In the genomic region with DNA sequence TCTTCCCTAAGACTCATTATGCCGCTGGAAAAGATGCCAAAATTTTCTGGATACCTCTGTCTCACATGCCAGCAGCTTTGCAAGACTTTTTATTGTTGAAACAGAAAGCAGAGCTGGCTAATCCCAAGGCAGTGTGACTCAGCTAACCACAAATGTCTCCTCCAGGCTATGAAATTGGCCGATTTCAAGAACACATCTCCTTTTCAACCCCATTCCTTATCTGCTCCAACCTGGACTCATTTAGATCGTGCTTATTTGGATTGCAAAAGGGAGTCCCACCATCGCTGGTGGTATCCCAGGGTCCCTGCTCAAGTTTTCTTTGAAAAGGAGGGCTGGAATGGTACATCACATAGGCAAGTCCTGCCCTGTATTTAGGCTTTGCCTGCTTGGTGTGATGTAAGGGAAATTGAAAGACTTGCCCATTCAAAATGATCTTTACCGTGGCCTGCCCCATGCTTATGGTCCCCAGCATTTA, we compare ENCODE assay signal across 8 cellular contexts. TPM values are rescaled to one million over a fixed set of nuclear protein-coding genes. Genes with fewer than 3 reads are reported as not detected.
DNase-seq lines count a peak whose midpoint lies in the region; TF ChIP-seq lines count a peak whose summit lies in the region.
"Had no signal": no experiment of that assay in that cellular context is flagged by ENCODE, and none has a peak within 500 bp of the region (broad histone marks: within the 10 kb centered on the region; RNA-seq: fewer than 3 reads in every experiment).

No MANE protein-coding gene starts in this region.

- H3K27me3 ChIP-seq in GM23248 (replicated peaks; ENCODE audit: insufficient read depth), result peaks cover 55% of the 10 kb centered on the region
- no peaks in the 10 kb centered on the region for H3K27me3 ChIP-seq in mammary epithelial cell (ENCODE audit: insufficient read depth, low read length)
- H3K27me3 ChIP-seq in neuronal stem cell (ENCODE audit: control insufficient read depth in 3 of 3, insufficient read depth in 3 of 3, low read depth in 1 of 3, low read length in 3 of 3), result peaks cover 0 to 7% (median 0%) of the 10 kb centered on the region in 3 experiments
- H3K27me3 ChIP-seq: upper lobe of left lung had no signal

- DNase-seq in GM23248 (peak; percentile 92), NCI-H460 (ENCODE audit: extremely low read depth, low read depth) (peak; percentile 6), mammary epithelial cell (peak; percentile 96), renal cortical epithelial cell (ENCODE audit: low read depth) (peak; percentile 97), NCI-H2029 treated with DMSO at 0.1 percent for 48 hours (lab: John Stamatoyannopoulos, UW) (no peak), NCI-H510A (lab: John Stamatoyannopoulos, UW) (no peak), neuronal stem cell (ENCODE audit: low spot score) (no peak)
- DNase-seq: upper lobe of left lung had no signal

- H4K20me1 ChIP-seq in GM23248 (ENCODE audit: insufficient read depth), result no peaks in the 10 kb centered on the region
- no peaks in the 10 kb centered on the region for H4K20me1 ChIP-seq in mammary epithelial cell (ENCODE audit: insufficient read depth, low read length)

- H3K4me1 ChIP-seq in GM23248 (ENCODE audit: insufficient read depth) (peaks cover 10% of the 10 kb centered on the region; the same call in 1 of the 2 replicates), mammary epithelial cell (ENCODE audit: insufficient read depth, low read length) (peaks cover 37% of the 10 kb centered on the region), neuronal stem cell (ENCODE audit: control insufficient read depth in 2 of 2, insufficient read depth in 1 of 2, low read depth in 1 of 2, low read length in 2 of 2) (no peaks in the 10 kb centered on the region)

- H2BK15ac ChIP-seq in neuronal stem cell (ENCODE audit: low read length), result no peak overlapping the region

- H4K91ac ChIP-seq in neuronal stem cell (ENCODE audit: low read depth, low read length, poor library complexity), result no peak overlapping the region

- no peak for TF ChIP-seq CTCF in mammary epithelial cell (conservative IDR thresholded peaks at IDR 0.05 in 1 of 2, IDR thresholded peaks at IDR 0.05 in 1 of 2; ENCODE audit: extremely low read depth in 1 of 2, insufficient read depth in 1 of 2, low read depth in 1 of 2, low read length in 2 of 2)

- CTCF ChIA-PET in mammary epithelial cell (lab: Charles Lee; ENCODE audit: low non-redundant PET), result no interaction called here

- H2AFZ ChIP-seq in GM23248 (no peak overlapping the region), mammary epithelial cell (ENCODE audit: low read depth, low read length) (peak overlapping the region; percentile 24), neuronal stem cell (ENCODE audit: low read length) (no peak overlapping the region)

- H3K9me2 ChIP-seq in GM23248 (ENCODE audit: insufficient read depth), result no peaks in the 10 kb centered on the region

- H3K4me2 ChIP-seq in GM23248 (ENCODE audit: unreplicated experiment) (peak overlapping the region; percentile 21), mammary epithelial cell (ENCODE audit: insufficient read depth, low read depth, low read length) (peak overlapping the region; percentile 48), neuronal stem cell (ENCODE audit: insufficient read depth, low read length, poor library complexity, severe bottlenecking) (no peak overlapping the region)

- H3K27ac ChIP-seq in GM23248 (no peak overlapping the region), mammary epithelial cell (ENCODE audit: insufficient read depth, low read depth, low read length) (no peak overlapping the region), neuronal stem cell (replicated peaks; ENCODE audit: low read length) (no peak overlapping the region)

- 16 to 18% methylated on average over 5 of the region's 5 CpGs for WGBS in GM23248 (ENCODE audit: low coverage in 1 of 2, low lambda C conversion rate in 2 of 2, missing lambda C conversion rate in 2 of 2), 2 experiments
- 3% methylated on average over 5 of the region's 5 CpGs for WGBS in mammary epithelial cell (ENCODE audit: low coverage, missing lambda C conversion rate)
- WGBS in neuronal stem cell (ENCODE audit: extremely low coverage in 2 of 2, insufficient read length in 2 of 2, insufficient replicate concordance in 1 of 2), 2 donors, result no CpG with 5 or more reads among the region's 5 CpGs

- no peak overlapping the region for H4K8ac ChIP-seq in neuronal stem cell (ENCODE audit: low read depth, low read length)

- no peak overlapping the region for H2BK120ac ChIP-seq in neuronal stem cell (ENCODE audit: low read depth, low read length)

- no peak overlapping the region for H3K23ac ChIP-seq in neuronal stem cell (ENCODE audit: low read depth, low read length, poor library complexity)

- H3F3A ChIP-seq in GM23248 (ENCODE audit: insufficient read depth), result peaks cover 11% of the 10 kb centered on the region; the same call in 1 of the 2 replicates

- H3K79me2 ChIP-seq in GM23248 (ENCODE audit: insufficient read depth) (no peaks in the 10 kb centered on the region), mammary epithelial cell (ENCODE audit: insufficient read depth, low read length) (no peaks in the 10 kb centered on the region)

- intact Hi-C loops in mammary epithelial cell (cut with micrococcal nuclease), result loop anchor here (1.0 kb wide), 1 partner anchor 135 kb away; no protein-coding TSS in a partner anchor

- no peak overlapping the region for H2AK5ac ChIP-seq in neuronal stem cell (ENCODE audit: low read depth, low read length)

- H3K14ac ChIP-seq in neuronal stem cell (ENCODE audit: low read length), result no peak overlapping the region

- H3K9me3 ChIP-seq in GM23248 (ENCODE audit: low read depth) (no peaks in the 10 kb centered on the region), mammary epithelial cell (replicated peaks; ENCODE audit: insufficient read depth, low read length) (no peaks in the 10 kb centered on the region), neuronal stem cell (replicated peaks in 1 of 2; ENCODE audit: control insufficient read depth in 2 of 2, insufficient read depth in 1 of 2, low read depth in 1 of 2, low read length in 2 of 2) (no peaks in the 10 kb centered on the region)
- H3K9me3 ChIP-seq: upper lobe of left lung had no signal

- H3K36me3 ChIP-seq in GM23248 (ENCODE audit: low read depth) (no peaks in the 10 kb centered on the region), mammary epithelial cell (ENCODE audit: insufficient read depth, low read length) (no peaks in the 10 kb centered on the region), neuronal stem cell (replicated peaks in 1 of 2; ENCODE audit: control insufficient read depth in 2 of 2, insufficient read depth in 2 of 2, low read length in 2 of 2) (no peaks in the 10 kb centered on the region)
- H3K36me3 ChIP-seq: upper lobe of left lung had no signal

- in situ Hi-C loops in GM23248 (cut with MboI) (no loop called here), mammary epithelial cell (cut with MboI; ENCODE audit: low sequenced_read_pairs in 2 of 2) (no loop called here)

- dilution Hi-C loops in mammary epithelial cell (cut with HindIII; ENCODE audit: low sequenced_read_pairs), result no loop called here

- H3K9ac ChIP-seq in GM23248 (no peak overlapping the region), mammary epithelial cell (ENCODE audit: insufficient read depth, low read length) (no peak overlapping the region), neuronal stem cell (ENCODE audit: low read depth, low read length, poor library complexity) (no peak overlapping the region)

- no peak overlapping the region for H2BK12ac ChIP-seq in neuronal stem cell (ENCODE audit: low read length)

- no TSS peak for BruUV-seq in mammary epithelial cell (replicated peaks; lab: Mats Ljungman, UMichigan)

- no peak overlapping the region for H2BK5ac ChIP-seq in neuronal stem cell (ENCODE audit: low read length)

- H3K4ac ChIP-seq in neuronal stem cell (ENCODE audit: low read length), result no peak overlapping the region

- no peak overlapping the region for H3K4me3 ChIP-seq in GM23248
- H3K4me3 ChIP-seq in mammary epithelial cell (replicated peaks in 1 of 3; ENCODE audit: insufficient read depth in 1 of 3, low read depth in 2 of 3, low read length in 3 of 3), result peak overlapping the region in 1 of 3 experiments; percentile 8
- no peak overlapping the region for H3K4me3 ChIP-seq in neuronal stem cell (ENCODE audit: low read length in 2 of 2)
- H3K4me3 ChIP-seq: upper lobe of left lung had no signal

- H3K79me1 ChIP-seq in neuronal stem cell (ENCODE audit: low read depth, low read length), result no peaks in the 10 kb centered on the region

- H3K18ac ChIP-seq in neuronal stem cell (ENCODE audit: low read length), result no peak overlapping the region

RNA-seq across cellular contexts. Expression of gene DHRS9, which starts 26.3 kb away (rescaled TPM):
- not detected in 2 replicates for total RNA-seq in GM23248 (2014; rRNA removed; shearing (Covaris generic))
- not detected in 2 replicates for polyA plus RNA-seq in GM23248 (2016; fragmentation: Nextera tagmentation; extraction: Ambion mirVana)
- not detected in 2 replicates for total RNA-seq in NCI-H460 (2014; rRNA removed; shearing (Covaris generic))
- not detected in 2 replicates for polyA plus RNA-seq in NCI-H460 (2014; cell fraction: nucleus; rRNA removed)
- not detected for total RNA-seq in mammary epithelial cell
- 0.36 TPM for polyA plus RNA-seq in mammary epithelial cell
- not detected for polyA minus RNA-seq in mammary epithelial cell
- 0.52 TPM in 1 of 2 replicates, not detected in the other for total RNA-seq in renal cortical epithelial cell
- polyA plus RNA-seq in neuronal stem cell (2013, experiment 1 of 2), result not detected
- polyA plus RNA-seq in neuronal stem cell (2013, experiment 2 of 2), result not detected

Comparison
In these comparisons a context has a peak if more than half of its experiments do, and no peak if none do; other contexts are left out.
1. DNase-seq: peak in GM23248 (single experiment), NCI-H460 (single experiment), mammary epithelial cell (single experiment) and renal cortical epithelial cell (single experiment); none in NCI-H2029 treated with DMSO at 0.1 percent for 48 hours (single experiment), NCI-H510A (single experiment) and neuronal stem cell (single experiment).